Comparison of ENCODE assay signal across 8 cellular contexts in the genomic region with DNA sequence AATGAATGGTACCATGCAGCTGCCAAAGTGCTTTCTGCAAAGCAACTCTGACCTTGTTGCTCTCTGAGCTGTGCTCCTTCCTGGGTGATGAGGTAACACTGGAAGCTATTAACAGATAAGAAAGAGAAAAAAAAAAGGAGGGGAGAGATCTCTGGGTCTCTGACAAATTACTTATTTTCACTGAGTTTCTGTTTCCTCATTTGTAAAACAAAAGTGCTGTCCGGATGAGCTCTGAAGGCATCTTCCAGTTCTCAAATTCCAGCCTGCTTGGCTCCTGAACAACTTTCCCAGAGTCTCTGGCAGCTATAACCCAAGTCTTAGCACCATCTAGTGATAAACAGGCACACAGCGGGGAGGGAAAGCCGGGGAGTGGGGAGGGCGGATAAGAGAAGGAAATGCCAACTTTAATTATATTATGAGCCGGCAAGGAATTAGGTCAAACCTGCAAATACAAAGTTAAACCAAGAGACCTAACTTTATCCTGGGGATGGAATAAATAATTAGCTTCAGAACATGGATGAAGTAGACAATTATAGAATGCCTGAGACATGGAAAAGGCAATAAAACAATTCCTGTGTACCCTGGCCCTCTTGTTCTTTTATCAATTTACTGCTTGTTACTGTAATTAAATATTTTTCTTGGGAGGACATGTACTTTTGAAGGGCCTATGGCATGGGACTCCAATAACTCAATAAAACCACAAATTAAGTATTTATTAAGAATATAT.
A peak's percentile ranks its signal among the peaks of the same experiment; 100 is the strongest.
DNase-seq lines count a peak whose midpoint lies in the region; FAIRE-seq and TF ChIP-seq lines count a peak whose summit lies in the region.

No MANE protein-coding gene starts in this region.

- no peak overlapping the region for H3K27ac ChIP-seq in substantia nigra (ENCODE audit: low read depth, low read length, poor library complexity, severe bottlenecking)

- no peak overlapping the region for H3K4me3 Mint-ChIP-seq in MCF 10A (ENCODE audit: unreplicated experiment)
- H3K4me3 Mint-ChIP-seq in activated CD4-positive, alpha-beta T cell treated with anti-CD3 and anti-CD28 coated beads, Interleukin-2, amount 10 ng/mL, durations not matched to agents 7 days and 5 days, result no peak overlapping the region

- H3K9me3 Mint-ChIP-seq in MCF 10A (ENCODE audit: unreplicated experiment), result no peaks in the 10 kb centered on the region
- H3K9me3 Mint-ChIP-seq in activated CD4-positive, alpha-beta T cell treated with anti-CD3 and anti-CD28 coated beads, Interleukin-2, amount 10 ng/mL, durations not matched to agents 7 days and 5 days, result no peaks in the 10 kb centered on the region

- intact Hi-C loops in MCF 10A (cut with micrococcal nuclease), result loop anchor here (1.0 kb wide), 5 partner anchors 61 to 287 kb away; a partner anchor contains a TSS

- H3K27me3 Mint-ChIP-seq in MCF 10A (ENCODE audit: insufficient read depth, unreplicated experiment), result no peaks in the 10 kb centered on the region
- peaks cover 24% of the 10 kb centered on the region for H3K27me3 Mint-ChIP-seq in activated CD4-positive, alpha-beta T cell treated with anti-CD3 and anti-CD28 coated beads, Interleukin-2, amount 10 ng/mL, durations not matched to agents 7 days and 5 days

- H3K27ac Mint-ChIP-seq in MCF 10A (ENCODE audit: low read depth, unreplicated experiment), result no peak overlapping the region
- H3K27ac Mint-ChIP-seq in activated CD4-positive, alpha-beta T cell treated with anti-CD3 and anti-CD28 coated beads, Interleukin-2, amount 10 ng/mL, durations not matched to agents 7 days and 5 days, result no peak overlapping the region

- FAIRE-seq in islet of Langerhans (lab: Jason Lieb, UNC), result peak; percentile 41

- CTCF ChIA-PET in MCF 10A (lab: Yijun Ruan, JAX), result interaction anchor here (0.6 to 9.6 kb wide), 51 partner anchors 8 to 472 kb away, joined by 3 to 176 read pairs (median 5); a partner anchor contains a TSS
- CTCF ChIA-PET in activated CD4-positive, alpha-beta T cell treated with anti-CD3 and anti-CD28 coated beads, Interleukin-2, amount 10 ng/mL, durations not matched to agents 7 days and 5 days (lab: Charles Lee), result interaction anchor here (0.8 to 1.7 kb wide), 4 partner anchors 12 to 298 kb away, joined by 3 to 4 read pairs (median 3); a partner anchor contains a TSS

- TF ChIP-seq CTCF in GM12873 (IDR thresholded peaks at IDR 0.05; ENCODE audit: insufficient read depth, low read depth, low read length, missing control alignments), result peak; percentile 25
- TF ChIP-seq CTCF in MCF 10A (IDR thresholded peaks at IDR 0.05; ENCODE audit: unreplicated experiment), result peak; percentile 63

- BruUV-seq in MCF 10A (replicated peaks; lab: Mats Ljungman, UMichigan), result no TSS peak

- DNase-seq in NCI-H2227 treated with DMSO at 0.1 percent for 48 hours (lab: John Stamatoyannopoulos, UW) (peak; percentile 10), MCF 10A (ENCODE audit: unreplicated experiment) (peak; percentile 81), substantia nigra (lab: John Stamatoyannopoulos, UW) (peak in 38 of 49 donors; percentile 6 to 82 (median 34)), NCI-H1048 (lab: John Stamatoyannopoulos, UW) (no peak)
- no peak for DNase-seq in activated CD4-positive, alpha-beta T cell treated with anti-CD3 and anti-CD28 coated beads, Interleukin-2, amount 10 ng/mL, durations not matched to agents 7 days and 5 days
- DNase-seq in activated CD8-positive, alpha-beta memory T cell treated with anti-CD3 and anti-CD28 coated beads, Interleukin-2, amount 50 U/mL, for 4 hours, result no peak

- POLR2A ChIA-PET in MCF 10A (lab: Yijun Ruan, JAX), result interaction anchor here (0.7 to 2.4 kb wide), 7 partner anchors 14 to 107 kb away, joined by 3 to 17 read pairs (median 5); no protein-coding TSS in a partner anchor
- POLR2A ChIA-PET in activated CD4-positive, alpha-beta T cell treated with anti-CD3 and anti-CD28 coated beads, Interleukin-2, amount 10 ng/mL, durations not matched to agents 7 days and 5 days (lab: Charles Lee), result interaction anchor here (0.5 kb wide), 1 partner anchor 170 kb away, joined by 3 read pairs; no protein-coding TSS in a partner anchor

- H3K4me1 Mint-ChIP-seq in MCF 10A (ENCODE audit: insufficient read depth, unreplicated experiment), result peaks cover 7% of the 10 kb centered on the region
- no peaks in the 10 kb centered on the region for H3K4me1 Mint-ChIP-seq in activated CD4-positive, alpha-beta T cell treated with anti-CD3 and anti-CD28 coated beads, Interleukin-2, amount 10 ng/mL, durations not matched to agents 7 days and 5 days

- no peaks in the 10 kb centered on the region for H3K36me3 Mint-ChIP-seq in MCF 10A (ENCODE audit: insufficient read depth, unreplicated experiment)
- no peaks in the 10 kb centered on the region for H3K36me3 Mint-ChIP-seq in activated CD4-positive, alpha-beta T cell treated with anti-CD3 and anti-CD28 coated beads, Interleukin-2, amount 10 ng/mL, durations not matched to agents 7 days and 5 days (ENCODE audit: low read depth)

Comparison
In these comparisons a context has a peak if more than half of its experiments do, and no peak if none do; other contexts are left out.
1. DNase-seq: peak in NCI-H2227 treated with DMSO at 0.1 percent for 48 hours (single experiment), MCF 10A (single experiment) and substantia nigra (38 of 49); none in activated CD4-positive, alpha-beta T cell treated with anti-CD3 and anti-CD28 coated beads, Interleukin-2, amount 10 ng/mL, durations not matched to agents 7 days and 5 days (single experiment), NCI-H1048 (single experiment) and activated CD8-positive, alpha-beta memory T cell treated with anti-CD3 and anti-CD28 coated beads, Interleukin-2, amount 50 U/mL, for 4 hours (single experiment).